In the genomic region with DNA sequence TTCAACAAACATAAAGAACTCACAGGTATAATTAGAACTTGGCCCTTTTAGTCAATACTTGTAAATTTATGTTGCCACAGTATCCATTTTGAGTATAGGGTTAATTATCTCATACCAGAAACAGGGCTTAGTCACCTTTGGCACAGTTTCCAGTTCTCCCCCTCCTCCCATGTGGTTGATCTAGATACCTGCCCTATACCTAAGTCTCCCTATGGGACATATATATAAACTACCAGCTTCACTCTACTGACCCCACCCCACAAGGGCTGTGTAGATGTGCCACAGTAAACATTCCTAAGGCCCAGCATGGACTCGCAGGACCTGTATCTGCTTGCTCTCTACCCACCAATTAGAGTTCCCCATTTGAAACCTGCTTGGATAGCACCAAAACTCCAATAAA, we compare ENCODE assay signal across 1 cellular context.
TF ChIP-seq lines count a peak whose summit lies in the region.

No MANE protein-coding gene starts in this region.

TF ChIP-seq in HEK293T, 16 proteins besides CTCF, POLR2A, EP300 and RAD21 (continued from another document):
- TF ChIP-seq, protein P1, sequence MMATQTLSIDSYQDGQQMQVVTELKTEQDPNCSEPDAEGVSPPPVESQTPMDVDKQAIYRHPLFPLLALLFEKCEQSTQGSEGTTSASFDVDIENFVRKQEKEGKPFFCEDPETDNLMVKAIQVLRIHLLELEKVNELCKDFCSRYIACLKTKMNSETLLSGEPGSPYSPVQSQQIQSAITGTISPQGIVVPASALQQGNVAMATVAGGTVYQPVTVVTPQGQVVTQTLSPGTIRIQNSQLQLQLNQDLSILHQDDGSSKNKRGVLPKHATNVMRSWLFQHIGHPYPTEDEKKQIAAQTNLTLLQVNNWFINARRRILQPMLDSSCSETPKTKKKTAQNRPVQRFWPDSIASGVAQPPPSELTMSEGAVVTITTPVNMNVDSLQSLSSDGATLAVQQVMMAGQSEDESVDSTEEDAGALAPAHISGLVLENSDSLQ (IDR thresholded peaks at IDR 0.05), result no peak
- no peak for TF ChIP-seq SUZ12 (IDR thresholded peaks at IDR 0.05)
- no peak for TF ChIP-seq CTBP1 (IDR thresholded peaks at IDR 0.05; ENCODE audit: borderline replicate concordance)
- TF ChIP-seq FOXK2 (IDR thresholded peaks at IDR 0.05), result no peak
- no peak for TF ChIP-seq ELF4 (IDR thresholded peaks at IDR 0.05)
- no peak for TF ChIP-seq L3MBTL2 (conservative IDR thresholded peaks at IDR 0.05)
- no peak for TF ChIP-seq NFRKB (IDR thresholded peaks at IDR 0.05)
- TF ChIP-seq LEF1 (IDR thresholded peaks at IDR 0.05; ENCODE audit: borderline replicate concordance), result no peak
